10 cellular contexts compared by ENCODE assay signal in the genomic region with DNA sequence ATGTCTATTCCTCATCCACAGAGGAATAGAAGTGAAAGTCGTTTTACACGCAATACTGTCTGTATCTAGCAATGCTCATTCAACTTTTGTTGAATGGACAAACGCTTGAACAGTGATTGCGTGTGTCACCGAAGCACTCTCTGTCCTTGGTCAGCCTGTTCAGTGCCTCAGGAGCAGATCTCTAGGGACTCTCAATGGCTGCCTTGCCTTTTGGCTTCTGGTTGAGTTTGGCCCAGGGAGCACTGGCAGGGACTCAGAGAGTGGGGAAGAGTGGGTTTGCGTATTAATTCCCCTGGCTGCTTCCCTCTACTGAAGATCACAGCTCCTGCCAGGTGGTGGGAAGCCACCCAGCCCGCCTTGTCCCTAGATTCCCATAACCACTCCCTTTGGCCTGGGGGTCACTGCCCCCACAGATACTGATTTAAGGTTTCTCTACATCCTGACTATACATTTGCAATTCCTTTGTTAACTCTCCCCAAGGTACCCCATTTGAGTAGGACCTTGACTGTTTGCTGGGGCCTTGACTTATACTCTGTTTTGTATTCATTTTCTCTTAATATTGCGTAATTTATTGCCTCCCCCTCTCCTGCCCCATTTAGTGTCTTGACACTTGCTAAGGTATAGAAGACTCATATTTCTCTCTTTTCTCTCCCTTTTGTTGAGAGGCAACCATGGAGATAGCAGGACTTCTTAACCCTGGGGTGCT.
DNase-seq lines count a peak whose midpoint lies in the region; ATAC-seq, FAIRE-seq and TF ChIP-seq lines count a peak whose summit lies in the region.
"Had no signal": no experiment of that assay in that cellular context is flagged by ENCODE, and none has a peak within 500 bp of the region (broad histone marks: within the 10 kb centered on the region; RNA-seq: fewer than 3 reads in every experiment).

No MANE protein-coding gene starts in this region.

- H3K4me3 Mint-ChIP-seq in natural killer cell treated with Interleukin-12 subunit alpha and Interleukin-12 subunit beta and Interleukin-15 and Interleukin-18, amount 100 ng/mL, for 72 hours: no peak overlapping the region
- H3K4me3 Mint-ChIP-seq: brain; T-helper 2 cell treated with Interferon-gamma antibody and Interleukin-4, amounts not matched to agents 5 μg/mL and 100 μg/mL, for 36 hours had no signal

- no TSS peak for BruUV-seq in K562 (replicated peaks; lab: Mats Ljungman, UMichigan)

- WGBS in K562 (ENCODE audit: insufficient coverage, low coverage, missing lambda C conversion rate): 39% methylated on average over 8 of the region's 8 CpGs

- peak overlapping the region; percentile 73 to 93 for H3K27ac Mint-ChIP-seq in natural killer cell treated with Interleukin-12 subunit alpha and Interleukin-12 subunit beta and Interleukin-15 and Interleukin-18, amount 100 ng/mL, for 72 hours

- no peak for TF ChIP-seq EP300 in K562 (IDR thresholded peaks at IDR 0.05; ENCODE audit: low read length)

- H3K27ac ChIP-seq in right atrium auricular region (peak overlapping the region in 1 of 2 donors; percentile 45), K562 (ENCODE audit: extremely low read depth, low read depth, low read length) (peak overlapping the region; percentile 79)

- H3K4me3 ChIP-seq in right atrium auricular region (no peak overlapping the region), K562 (no peak overlapping the region)

- H3K9me3 ChIP-seq in right atrium auricular region (no peaks in the 10 kb centered on the region), K562 (replicated peaks; ENCODE audit: control insufficient read depth, insufficient read depth, low read depth, low read length) (no peaks in the 10 kb centered on the region)

- intact Hi-C loops in Right ventricle myocardium superior (cut with DNase I) (loop anchor here (1.0 to 10.0 kb wide), 2 partner anchors 62 to 137 kb away; a partner anchor contains a TSS), K562 (cut with micrococcal nuclease) (loop anchor here (1.0 to 2.0 kb wide), 3 partner anchors 64 to 206 kb away; no protein-coding TSS in a partner anchor)

- H3K9ac ChIP-seq in K562 (ENCODE audit: insufficient read depth in 1 of 2, low read depth in 2 of 2, low read length in 2 of 2): peak overlapping the region; percentile 35 to 66; a peak in 2 of 4 replicates

- no peaks in the 10 kb centered on the region for H4K20me1 ChIP-seq in K562 (replicated peaks; ENCODE audit: control insufficient read depth, insufficient read depth, low read length)

- no peaks in the 10 kb centered on the region for H3K9me3 Mint-ChIP-seq in natural killer cell treated with Interleukin-12 subunit alpha and Interleukin-12 subunit beta and Interleukin-15 and Interleukin-18, amount 100 ng/mL, for 72 hours
- H3K9me3 Mint-ChIP-seq: T-helper 2 cell treated with Interferon-gamma antibody and Interleukin-4, amounts not matched to agents 5 μg/mL and 100 μg/mL, for 36 hours had no signal

- H3K27me3 Mint-ChIP-seq in natural killer cell treated with Interleukin-12 subunit alpha and Interleukin-12 subunit beta and Interleukin-15 and Interleukin-18, amount 100 ng/mL, for 72 hours: no peaks in the 10 kb centered on the region

- TF ChIP-seq CTCF in right atrium auricular region (IDR thresholded peaks at IDR 0.05): no peak
- TF ChIP-seq CTCF in K562 (IDR thresholded peaks at IDR 0.05 in 2 of 3, conservative IDR thresholded peaks at IDR 0.05 in 1 of 3; ENCODE audit: insufficient read depth in 2 of 3, low read depth in 1 of 3, low read length in 3 of 3): no peak
- TF ChIP-seq CTCF in GM13976 (IDR thresholded peaks at IDR 0.05; ENCODE audit: borderline replicate concordance, control extremely low read depth, extremely low read depth, insufficient read depth, missing control alignments): no peak

- in situ Hi-C loops in K562 (cut with MboI): loop anchor here (5.0 kb wide), 1 partner anchor 135 kb away; no protein-coding TSS in a partner anchor
- in situ Hi-C loops in GM13976 (cut with MboI; ENCODE audit: low sequenced_read_pairs, unreplicated experiment): loop anchor here (10.0 to 25.0 kb wide), 2 partner anchors 142 to 1310 kb away; a partner anchor contains a TSS

- H3K4me1 Mint-ChIP-seq in natural killer cell treated with Interleukin-12 subunit alpha and Interleukin-12 subunit beta and Interleukin-15 and Interleukin-18, amount 100 ng/mL, for 72 hours (ENCODE audit: low read depth in 2 of 2): peaks cover 33 to 34% of the 10 kb centered on the region in 2 donors

- ATAC-seq in Right ventricle myocardium superior (ENCODE audit: poor library complexity): peak; percentile 80
- peak; percentile 52 for ATAC-seq in K562
- ATAC-seq in natural killer cell treated with Interleukin-12 subunit alpha and Interleukin-12 subunit beta and Interleukin-15 and Interleukin-18, amount 100 ng/mL, for 72 hours: no peak

- peaks cover 0 to 16% of the 10 kb centered on the region in 2 donors for H3K4me1 ChIP-seq in right atrium auricular region
- H3K4me1 ChIP-seq in K562 (replicated peaks in 1 of 2; ENCODE audit: control insufficient read depth in 2 of 2, insufficient read depth in 2 of 2, low read length in 2 of 2): peaks cover 19 to 33% of the 10 kb centered on the region in 2 experiments

- CTCF ChIA-PET in K562 (lab: Yijun Ruan, JAX; ENCODE audit: low intra/inter-chr PET ratio): interaction anchor here (3.2 kb wide), 1 partner anchor 136 kb away, joined by 44 read pairs; no protein-coding TSS in a partner anchor

- H2AFZ ChIP-seq in K562 (ENCODE audit: low read depth, low read length): peak overlapping the region; percentile 96

- H3K27me3 ChIP-seq in right atrium auricular region: no peaks in the 10 kb centered on the region
- no peaks in the 10 kb centered on the region for H3K27me3 ChIP-seq in K562 (ENCODE audit: control insufficient read depth in 2 of 2, insufficient read depth in 2 of 2, low read length in 2 of 2)

- H3K9me1 ChIP-seq in K562 (ENCODE audit: control insufficient read depth, insufficient read depth, low read length): no peaks in the 10 kb centered on the region

- peak; percentile 23 for FAIRE-seq in K562 (lab: Jason Lieb, UNC)

- TF ChIP-seq POLR2A in K562 (conservative IDR thresholded peaks at IDR 0.05): no peak

- H3K79me2 ChIP-seq in K562 (ENCODE audit: control insufficient read depth, insufficient read depth, low read length): no peaks in the 10 kb centered on the region

- DNase-seq in Right ventricle myocardium superior: peak; percentile 65
- no peak for DNase-seq in right atrium auricular region (ENCODE audit: low spot score)
- peak in 2 of 4 experiments; percentile 23 to 41 for DNase-seq in K562 (ENCODE audit: extremely low read depth in 1 of 4, low spot score in 3 of 4)
- DNase-seq in natural killer cell treated with Interleukin-12 subunit alpha and Interleukin-12 subunit beta and Interleukin-15 and Interleukin-18, amount 100 ng/mL, for 72 hours (ENCODE audit: low spot score): no peak
- DNase-seq in GM13976 (ENCODE audit: low spot score): no peak
- DNase-seq in COLO829 (ENCODE audit: low spot score): no peak
- DNase-seq in activated CD8-positive, alpha-beta memory T cell treated with anti-CD3 and anti-CD28 coated beads, Interleukin-2, amount 50 U/mL, for 48 hours: no peak
- no peak for DNase-seq in DMS53 treated with DMSO at 0.1 percent for 48 hours (lab: John Stamatoyannopoulos, UW; ENCODE audit: unreplicated experiment)

- peak overlapping the region; percentile 84 for H3K4me2 ChIP-seq in K562 (ENCODE audit: insufficient read depth, low read length)

- H3K36me3 Mint-ChIP-seq in natural killer cell treated with Interleukin-12 subunit alpha and Interleukin-12 subunit beta and Interleukin-15 and Interleukin-18, amount 100 ng/mL, for 72 hours: no peaks in the 10 kb centered on the region
- H3K36me3 Mint-ChIP-seq: brain had no signal

- TF ChIP-seq RAD21 in K562 (CRISPR knock-in tag; conservative IDR thresholded peaks at IDR 0.05 in 1 of 2, IDR thresholded peaks at IDR 0.05 in 1 of 2): no peak

- H3K36me3 ChIP-seq in right atrium auricular region (no peaks in the 10 kb centered on the region), K562 (ENCODE audit: control insufficient read depth, insufficient read depth, low read length) (no peaks in the 10 kb centered on the region)

- POLR2A ChIA-PET in K562 (lab: Yijun Ruan, JAX): interaction anchor here (1.0 to 1.7 kb wide), 4 partner anchors 11 to 128 kb away, joined by 3 to 5 read pairs (median 3); no protein-coding TSS in a partner anchor

TF ChIP-seq in K562, 482 proteins besides CTCF, POLR2A, EP300 and RAD21 (continues in another document):
- TF ChIP-seq CEBPG (CRISPR knock-in tag; IDR thresholded peaks at IDR 0.05) (peak; percentile 72), CEBPG (tag; conservative IDR thresholded peaks at IDR 0.05 in 1 of 2, IDR thresholded peaks at IDR 0.05 in 1 of 2) (peak; percentile 87 to 92), CAMTA2 (CRISPR knock-in tag; conservative IDR thresholded peaks at IDR 0.05) (no peak), EHMT2 (IDR thresholded peaks at IDR 0.05) (peak; percentile 19; the same call in 1 of the 2 replicates), ZNF431 (CRISPR knock-in tag; IDR thresholded peaks at IDR 0.05) (0 out of 2 replicates have a peak, but pooled peaks have one; percentile 7), CHD1 (IDR thresholded peaks at IDR 0.05; ENCODE audit: low read length) (no peak), ZNF551 (CRISPR knock-in tag; IDR thresholded peaks at IDR 0.05) (no peak), ARID2 (IDR thresholded peaks at IDR 0.05) (no peak)
- TF ChIP-seq, protein P1, sequence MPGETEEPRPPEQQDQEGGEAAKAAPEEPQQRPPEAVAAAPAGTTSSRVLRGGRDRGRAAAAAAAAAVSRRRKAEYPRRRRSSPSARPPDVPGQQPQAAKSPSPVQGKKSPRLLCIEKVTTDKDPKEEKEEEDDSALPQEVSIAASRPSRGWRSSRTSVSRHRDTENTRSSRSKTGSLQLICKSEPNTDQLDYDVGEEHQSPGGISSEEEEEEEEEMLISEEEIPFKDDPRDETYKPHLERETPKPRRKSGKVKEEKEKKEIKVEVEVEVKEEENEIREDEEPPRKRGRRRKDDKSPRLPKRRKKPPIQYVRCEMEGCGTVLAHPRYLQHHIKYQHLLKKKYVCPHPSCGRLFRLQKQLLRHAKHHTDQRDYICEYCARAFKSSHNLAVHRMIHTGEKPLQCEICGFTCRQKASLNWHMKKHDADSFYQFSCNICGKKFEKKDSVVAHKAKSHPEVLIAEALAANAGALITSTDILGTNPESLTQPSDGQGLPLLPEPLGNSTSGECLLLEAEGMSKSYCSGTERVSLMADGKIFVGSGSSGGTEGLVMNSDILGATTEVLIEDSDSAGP (CRISPR knock-in tag; IDR thresholded peaks at IDR 0.05): no peak
- TF ChIP-seq, protein P2, sequence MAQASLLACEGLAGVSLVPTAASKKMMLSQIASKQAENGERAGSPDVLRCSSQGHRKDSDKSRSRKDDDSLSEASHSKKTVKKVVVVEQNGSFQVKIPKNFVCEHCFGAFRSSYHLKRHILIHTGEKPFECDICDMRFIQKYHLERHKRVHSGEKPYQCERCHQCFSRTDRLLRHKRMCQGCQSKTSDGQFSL (CRISPR knock-in tag; IDR thresholded peaks at IDR 0.05): 0 out of 2 replicates have a peak, but pooled peaks have one; percentile 14
- TF ChIP-seq, protein P2 (tag; IDR thresholded peaks at IDR 0.05): no peak

Comparison
In these comparisons a context has a peak if more than half of its experiments do, and no peak if none do; other contexts are left out.
1. ATAC-seq: peak in Right ventricle myocardium superior (single experiment) and K562 (single experiment); none in natural killer cell treated with Interleukin-12 subunit alpha and Interleukin-12 subunit beta and Interleukin-15 and Interleukin-18, amount 100 ng/mL, for 72 hours (0 of 2).